Comparison of ENCODE assay signal across 17 cellular contexts in the genomic region with DNA sequence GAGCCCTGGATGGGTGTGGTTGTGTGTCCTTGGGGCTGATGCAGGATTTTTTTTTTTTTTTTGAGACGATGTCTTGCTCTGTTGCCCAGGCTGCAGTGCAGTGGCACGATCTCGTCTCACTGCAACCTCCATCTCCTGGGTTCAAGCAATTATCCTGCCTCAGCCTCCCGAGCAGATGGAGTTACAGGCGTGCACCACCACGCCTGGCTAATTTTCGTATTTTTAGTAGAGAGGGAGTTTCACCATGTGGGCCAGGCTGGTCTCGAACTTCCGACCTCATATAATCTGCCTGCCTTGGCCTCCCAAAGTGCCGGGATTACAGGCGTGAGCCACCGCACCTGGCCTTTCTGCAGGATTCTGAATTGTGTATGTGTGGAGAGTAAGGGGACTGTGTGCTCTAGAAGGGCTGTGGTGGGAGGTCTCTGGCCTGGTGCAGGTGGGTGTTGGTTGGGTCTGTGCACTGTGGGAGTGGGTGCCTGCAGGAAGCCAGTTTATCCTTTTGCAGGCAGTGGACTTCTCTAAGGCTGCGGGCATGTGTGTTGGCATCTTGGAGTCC. TPM values are rescaled to one million over a fixed set of nuclear protein-coding genes. Genes with fewer than 3 reads are reported as not detected.
DNase-seq lines count a peak whose midpoint lies in the region; ATAC-seq and TF ChIP-seq lines count a peak whose summit lies in the region.
"Had no signal": no experiment of that assay in that cellular context is flagged by ENCODE, and none has a peak within 500 bp of the region (broad histone marks: within the 10 kb centered on the region; RNA-seq: fewer than 3 reads in every experiment).

No MANE protein-coding gene starts in this region.

- H3K36me3 Mint-ChIP-seq in Calu3 (ENCODE audit: insufficient read depth, unreplicated experiment), result peaks cover 32% of the 10 kb centered on the region

- H3K9me3 Mint-ChIP-seq in Calu3 (ENCODE audit: low read depth, unreplicated experiment), result no peaks in the 10 kb centered on the region

- peak overlapping the region; percentile 75 for H3K4me3 Mint-ChIP-seq in Calu3 (ENCODE audit: low read depth, unreplicated experiment)

- H3K4me1 ChIP-seq in Panc1 (ENCODE audit: control insufficient read depth, insufficient read depth, low read length) (peaks cover 57% of the 10 kb centered on the region), gastroesophageal sphincter (peaks cover 0 to 34% (median 0%) of the 10 kb centered on the region in 3 donors), sigmoid colon (peaks cover 0 to 4% (median 0%) of the 10 kb centered on the region in 4 donors)
- H3K4me1 ChIP-seq: uterus had no signal

- TF ChIP-seq EP300 in gastroesophageal sphincter (IDR thresholded peaks at IDR 0.05) (no peak), sigmoid colon (IDR thresholded peaks at IDR 0.05) (no peak)

- H3K36me3 ChIP-seq in Panc1 (ENCODE audit: control insufficient read depth, insufficient read depth, low read length) (no peaks in the 10 kb centered on the region), gastroesophageal sphincter (no peaks in the 10 kb centered on the region), sigmoid colon (no peaks in the 10 kb centered on the region)
- H3K36me3 ChIP-seq: uterus had no signal

- CTCF ChIA-PET in Calu3 (lab: Charles Lee) (interaction anchor here (0.6 to 2.3 kb wide), 13 partner anchors 9 to 34 kb away, joined by 3 to 57 read pairs (median 14); a partner anchor contains a TSS), Panc1 (lab: Charles Lee) (interaction anchor here (0.6 to 3.8 kb wide), 10 partner anchors 10 to 122 kb away, joined by 3 to 28 read pairs (median 4); no protein-coding TSS in a partner anchor)

- no peaks in the 10 kb centered on the region for H3K27me3 ChIP-seq in Panc1 (ENCODE audit: control insufficient read depth, insufficient read depth, low read length)
- no peaks in the 10 kb centered on the region for H3K27me3 ChIP-seq in gastroesophageal sphincter
- no peaks in the 10 kb centered on the region for H3K27me3 ChIP-seq in sigmoid colon
- H3K27me3 ChIP-seq: uterus had no signal

- no peak for TF ChIP-seq POLR2A in gastroesophageal sphincter (IDR thresholded peaks at IDR 0.05)
- no peak for TF ChIP-seq POLR2A in sigmoid colon (IDR thresholded peaks at IDR 0.05)

- in situ Hi-C loops in Panc1 (cut with HindIII; ENCODE audit: low pct_unique_long_range_greater_than_20kb, low sequenced_read_pairs), result no loop called here

- POLR2A ChIA-PET in Panc1 (lab: Charles Lee), result interaction anchor here (1.0 to 2.7 kb wide), 6 partner anchors 8 to 21 kb away, joined by 3 to 39 read pairs (median 16); a partner anchor contains a TSS

- H3K27ac Mint-ChIP-seq in Calu3 (ENCODE audit: unreplicated experiment), result peak overlapping the region; percentile 80

- H3K4me3 ChIP-seq in Panc1 (ENCODE audit: low read depth in 2 of 2, low read length in 2 of 2) (peak overlapping the region; percentile 48 to 73), gastroesophageal sphincter (no peak overlapping the region), sigmoid colon (no peak overlapping the region)
- H3K4me3 ChIP-seq: K562, uterus had no signal

- BruUV-seq in Calu3 (replicated peaks; lab: Mats Ljungman, UMichigan), result no TSS peak
- BruUV-seq in Panc1 (replicated peaks; lab: Mats Ljungman, UMichigan), result no TSS peak

- no peak for ATAC-seq in Panc1
- no peak for ATAC-seq in gastroesophageal sphincter

- peaks cover 48% of the 10 kb centered on the region for H3K4me1 Mint-ChIP-seq in Calu3 (ENCODE audit: low read depth, unreplicated experiment)

- WGBS in gastroesophageal sphincter (ENCODE audit: low coverage in 1 of 2), 2 donors, result 75 to 97% methylated on average over 1 to 9 of the region's 13 CpGs
- 56 to 87% methylated on average over 13 of the region's 13 CpGs for WGBS in sigmoid colon, 2 donors

- H3K27me3 Mint-ChIP-seq in Calu3 (ENCODE audit: unreplicated experiment), result no peaks in the 10 kb centered on the region

- intact Hi-C loops in Calu3 (cut with micrococcal nuclease; ENCODE audit: unreplicated experiment) (no loop called here), Panc1 (cut with micrococcal nuclease; ENCODE audit: unreplicated experiment) (no loop called here), sigmoid colon (cut with DNase I) (no loop called here)

- no peaks in the 10 kb centered on the region for H3K9me3 ChIP-seq in Panc1 (ENCODE audit: control insufficient read depth, insufficient read depth, low read depth, low read length)
- H3K9me3 ChIP-seq in gastroesophageal sphincter, result no peaks in the 10 kb centered on the region
- no peaks in the 10 kb centered on the region for H3K9me3 ChIP-seq in sigmoid colon
- H3K9me3 ChIP-seq: uterus had no signal

- DNase-seq in Calu3 (no peak), Panc1 (ENCODE audit: low read depth, low spot score) (no peak), sigmoid colon (no peak), DMS 273 (lab: John Stamatoyannopoulos, UW; ENCODE audit: unreplicated experiment) (no peak), NCI-H146 (lab: John Stamatoyannopoulos, UW) (no peak), dermis blood vessel endothelial cell (no peak), putamen (ENCODE audit: low spot score) (no peak)
- DNase-seq: activated effector memory CD4-positive, alpha-beta T cell treated with Interleukin-2 at 50 U/mL for 16 hours; effector CD8-positive, alpha-beta T cell; NCI-H1436; NCI-H510A treated with DMSO at 0.1 percent for 48 hours; nucleus accumbens had no signal

- TF ChIP-seq CTCF in Calu3 (IDR thresholded peaks at IDR 0.05; ENCODE audit: unreplicated experiment) (no peak), Panc1 (IDR thresholded peaks at IDR 0.05) (no peak), gastroesophageal sphincter (IDR thresholded peaks at IDR 0.05) (no peak), sigmoid colon (IDR thresholded peaks at IDR 0.05) (no peak)

- peak overlapping the region; percentile 97 for H3K27ac ChIP-seq in Panc1 (ENCODE audit: low read length)
- H3K27ac ChIP-seq in gastroesophageal sphincter, result peak overlapping the region in 3 of 4 donors; percentile 59 to 81 (median 78)
- peak overlapping the region in 3 of 4 donors; percentile 7 to 44 (median 37) for H3K27ac ChIP-seq in sigmoid colon
- H3K27ac ChIP-seq: C4-2B, uterus had no signal

RNA-seq across cellular contexts. Expression of a gene that starts 11.0 kb away (rescaled TPM):
- 347 and 431 TPM in 2 replicates for total RNA-seq in Calu3 (2022)
- total RNA-seq in Panc1 (2021; ENCODE audit: unreplicated experiment), result 152 TPM
- 185 TPM for polyA plus RNA-seq in Panc1 (2012; ENCODE audit: insufficient read length)
- 100 to 1,000 TPM; 221 to 714 (median 372) TPM for total RNA-seq in gastroesophageal sphincter
- 100 to 1,000 TPM; 111 to 230 (median 147) TPM for total RNA-seq in sigmoid colon
- polyA plus RNA-seq in sigmoid colon, result 100 to 1,000 TPM; 329 to 368 (median 342) TPM
- total RNA-seq in dermis blood vessel endothelial cell, result 768 and 1,287 TPM in 2 replicates

RNA-seq across cellular contexts. Expression of a gene that starts 43.6 kb away (rescaled TPM):
- not detected in 2 replicates for total RNA-seq in Calu3 (2022)
- total RNA-seq in Panc1 (2021; ENCODE audit: unreplicated experiment), result not detected
- polyA plus RNA-seq in Panc1 (2012; ENCODE audit: insufficient read length), result not detected
- total RNA-seq in gastroesophageal sphincter, result 10 to 100 TPM in 2 of 4 donors, 1 to 10 TPM in 1, not detected in 1; 4.6 to 40.9 (median 12.1) TPM
- 1 to 10 TPM in 1 of 4 donors, not detected in 3; 1.1 TPM for total RNA-seq in sigmoid colon
- 1 to 10 TPM in 2 of 3 donors, not detected in 1; 1.4 to 3.0 TPM for polyA plus RNA-seq in sigmoid colon
- not detected in 2 replicates for total RNA-seq in dermis blood vessel endothelial cell
- total RNA-seq: glomerular endothelial cell, K562 had no signal
- polyA plus RNA-seq: K562 had no signal

Comparison
In these comparisons a context has a peak if more than half of its experiments do, and no peak if none do; other contexts are left out.
1. H3K27ac ChIP-seq: peak in every context shown above with its lines; median percentile 97 in Panc1; 78 in gastroesophageal sphincter; 37 in sigmoid colon.
2. H3K4me3 ChIP-seq: peak in Panc1 (2 of 2); none in gastroesophageal sphincter (0 of 2) and sigmoid colon (0 of 4).